18 cellular contexts compared by ENCODE assay signal in the genomic region with DNA sequence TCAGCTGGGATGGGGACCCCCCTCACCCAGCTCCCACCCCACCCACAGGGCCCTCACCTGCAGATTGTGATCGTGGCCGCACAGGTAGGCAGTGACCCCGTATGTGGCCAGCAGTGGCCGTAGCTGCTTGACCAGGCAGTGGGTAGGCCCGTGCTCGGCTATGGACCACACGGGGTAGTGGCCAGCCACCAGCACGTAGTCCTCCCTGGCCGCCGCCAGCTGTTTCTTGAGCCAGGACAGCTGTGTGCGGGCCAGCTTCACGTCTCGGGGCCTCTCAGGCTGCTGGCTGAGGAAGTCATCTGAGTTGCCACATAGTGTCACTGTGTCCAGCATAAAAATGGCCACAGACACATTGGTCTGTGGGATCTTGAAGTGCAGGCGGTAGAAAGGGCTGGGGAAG. TPM values are rescaled to one million over a fixed set of nuclear protein-coding genes. Genes with fewer than 3 reads are reported as not detected.
DNase-seq lines count a peak whose midpoint lies in the region; ATAC-seq and TF ChIP-seq lines count a peak whose summit lies in the region.
"Had no signal": no experiment of that assay in that cellular context is flagged by ENCODE, and none has a peak within 500 bp of the region (broad histone marks: within the 10 kb centered on the region; RNA-seq: fewer than 3 reads in every experiment).

No MANE protein-coding gene starts in this region.

- H3K4me1 Mint-ChIP-seq in CD4-positive, alpha-beta T cell (ENCODE audit: low read depth), result peaks cover 12% of the 10 kb centered on the region
- H3K4me1 Mint-ChIP-seq in T-helper 17 cell, result peaks cover 10% of the 10 kb centered on the region
- H3K4me1 Mint-ChIP-seq in stimulated activated naive B cell treated with anti-CD40 and anti-IgM and Interleukin-4, amounts not matched to agents 10 μg/mL and 1 μg/mL and 100 μg/mL, for 72 hours, result peaks cover 38 to 76% of the 10 kb centered on the region in 2 donors

- no peaks in the 10 kb centered on the region for H3K27me3 Mint-ChIP-seq in CD4-positive, alpha-beta T cell
- no peaks in the 10 kb centered on the region for H3K27me3 Mint-ChIP-seq in T-helper 17 cell
- H3K27me3 Mint-ChIP-seq in stimulated activated naive B cell treated with anti-CD40 and anti-IgM and Interleukin-4, amounts not matched to agents 10 μg/mL and 1 μg/mL and 100 μg/mL, for 72 hours, result no peaks in the 10 kb centered on the region

- H3K27ac ChIP-seq in CD4-positive, alpha-beta T cell (ENCODE audit: low read depth, low read length), result no peak overlapping the region
- no peak overlapping the region for H3K27ac ChIP-seq in lower lobe of right lung
- H3K27ac ChIP-seq: KMS-11, PC-9 had no signal

- H3K27me3 ChIP-seq in CD4-positive, alpha-beta T cell (ENCODE audit: control insufficient read depth, insufficient read depth, low read length), result no peaks in the 10 kb centered on the region
- no peaks in the 10 kb centered on the region for H3K27me3 ChIP-seq in lower lobe of right lung (ENCODE audit: low read depth)

- H3K36me3 Mint-ChIP-seq in CD4-positive, alpha-beta T cell (ENCODE audit: low read depth), result peaks cover 11% of the 10 kb centered on the region
- H3K36me3 Mint-ChIP-seq in T-helper 17 cell (ENCODE audit: low read depth), result no peaks in the 10 kb centered on the region
- peaks cover 28 to 42% of the 10 kb centered on the region in 2 donors for H3K36me3 Mint-ChIP-seq in stimulated activated naive B cell treated with anti-CD40 and anti-IgM and Interleukin-4, amounts not matched to agents 10 μg/mL and 1 μg/mL and 100 μg/mL, for 72 hours

- CTCF ChIA-PET in CD4-positive, alpha-beta T cell (lab: Charles Lee), result interaction anchor here (0.6 to 1.4 kb wide), 2 partner anchors 16 to 995 kb away, joined by 4 read pairs; no protein-coding TSS in a partner anchor

- peak overlapping the region; percentile 11 for H3K27ac Mint-ChIP-seq in CD4-positive, alpha-beta T cell
- H3K27ac Mint-ChIP-seq in T-helper 17 cell, result no peak overlapping the region
- peak overlapping the region; percentile 81 for H3K27ac Mint-ChIP-seq in stimulated activated naive B cell treated with anti-CD40 and anti-IgM and Interleukin-4, amounts not matched to agents 10 μg/mL and 1 μg/mL and 100 μg/mL, for 72 hours
- H3K27ac Mint-ChIP-seq: CD8-positive, alpha-beta T cell had no signal

- no peak for ATAC-seq in CD4-positive, alpha-beta T cell (ENCODE audit: poor library complexity)
- ATAC-seq in T-helper 17 cell (no peak), lower lobe of right lung (peak in 1 of 2 donors; percentile 27), GM18519 (IDR thresholded peaks at IDR 0.05; ENCODE audit: low FRiP score, unreplicated experiment) (no peak), HG02623 (IDR thresholded peaks at IDR 0.05; ENCODE audit: unreplicated experiment) (no peak)
- no peak for ATAC-seq in stimulated activated naive B cell treated with anti-CD40 and anti-IgM and Interleukin-4, amounts not matched to agents 10 μg/mL and 1 μg/mL and 100 μg/mL, for 72 hours (replicated peaks)
- ATAC-seq: CD8-positive, alpha-beta T cell had no signal

- no peaks in the 10 kb centered on the region for H3K36me3 ChIP-seq in lower lobe of right lung
- H3K36me3 ChIP-seq: HAP-1 had no signal

- peak overlapping the region; percentile 64 for H3K4me3 ChIP-seq in lower lobe of right lung
- H3K4me3 ChIP-seq: HAP-1, PC-9 had no signal

- DNase-seq in CD4-positive, alpha-beta T cell, result no peak
- DNase-seq in T-helper 17 cell, result no peak
- peak; percentile 66 for DNase-seq in lower lobe of right lung
- DNase-seq in stimulated activated naive B cell treated with anti-CD40 and anti-IgM and Interleukin-4, amounts not matched to agents 10 μg/mL and 1 μg/mL and 100 μg/mL, for 72 hours, result no peak
- no peak for DNase-seq in NCI-H510A treated with DMSO at 0.1 percent for 48 hours (lab: John Stamatoyannopoulos, UW)
- DNase-seq: ACHN; AML-193; CD8-positive, alpha-beta T cell; NCI-H1048; NCI-H146; NCI-H2081; NCI-H82; PC-9 had no signal

- POLR2A ChIA-PET in CD4-positive, alpha-beta T cell (lab: Charles Lee), result interaction anchor here (0.8 kb wide), 1 partner anchor 17 kb away, joined by 4 read pairs; the partner anchor contains the start of gene ELOF1

- no peak for TF ChIP-seq CTCF in CD4-positive, alpha-beta T cell (IDR thresholded peaks at IDR 0.05)
- TF ChIP-seq CTCF in lower lobe of right lung (IDR thresholded peaks at IDR 0.05), result no peak

- H3K4me3 Mint-ChIP-seq in CD4-positive, alpha-beta T cell, result no peak overlapping the region
- peak overlapping the region; percentile 25 for H3K4me3 Mint-ChIP-seq in T-helper 17 cell
- peak overlapping the region; percentile 46 to 82 for H3K4me3 Mint-ChIP-seq in stimulated activated naive B cell treated with anti-CD40 and anti-IgM and Interleukin-4, amounts not matched to agents 10 μg/mL and 1 μg/mL and 100 μg/mL, for 72 hours

- intact Hi-C loops in CD4-positive, alpha-beta T cell (cut with DNase I, micrococcal nuclease), result no loop called here
- intact Hi-C loops in lower lobe of right lung (cut with DNase I), result no loop called here

- H3K9me3 ChIP-seq in CD4-positive, alpha-beta T cell (ENCODE audit: control insufficient read depth, low read length), result no peaks in the 10 kb centered on the region
- H3K9me3 ChIP-seq in T-helper 17 cell (ENCODE audit: control insufficient read depth, low read length, poor library complexity, severe bottlenecking) (no peaks in the 10 kb centered on the region), lower lobe of right lung (no peaks in the 10 kb centered on the region)
- H3K9me3 ChIP-seq: HAP-1 had no signal

- H3K9me3 Mint-ChIP-seq in CD4-positive, alpha-beta T cell, result no peaks in the 10 kb centered on the region
- H3K9me3 Mint-ChIP-seq in stimulated activated naive B cell treated with anti-CD40 and anti-IgM and Interleukin-4, amounts not matched to agents 10 μg/mL and 1 μg/mL and 100 μg/mL, for 72 hours, result peaks cover 2 to 3% of the 10 kb centered on the region in 2 donors
- H3K9me3 Mint-ChIP-seq: CD8-positive, alpha-beta T cell had no signal

- peaks cover 46% of the 10 kb centered on the region for H3K4me1 ChIP-seq in lower lobe of right lung
- H3K4me1 ChIP-seq: HAP-1 had no signal

RNA-seq across cellular contexts. Expression of gene ACP5, which starts 1.3 kb away (rescaled TPM):
- 10 to 100 TPM; 13.4 to 15.3 TPM for total RNA-seq in CD4-positive, alpha-beta T cell
- total RNA-seq in T-helper 17 cell (10 to 100 TPM; 14.6 to 18.2 TPM), lower lobe of right lung (650 TPM)
- total RNA-seq: NCI-H460 had no signal

RNA-seq across cellular contexts. Expression of gene ELOF1, which starts 17.2 kb away (rescaled TPM):
- 10 to 100 TPM; 31.8 to 33.2 TPM for total RNA-seq in CD4-positive, alpha-beta T cell
- total RNA-seq in T-helper 17 cell, result 10 to 100 TPM; 33.9 to 40.6 TPM
- total RNA-seq in lower lobe of right lung, result 44.3 TPM

RNA-seq across cellular contexts. Expression of gene ZNF627, which starts 21.1 kb away (rescaled TPM):
- total RNA-seq in CD4-positive, alpha-beta T cell, result 10 to 100 TPM; 11.7 to 12.7 TPM
- 1 to 10 TPM; 4.9 to 6.0 TPM for total RNA-seq in T-helper 17 cell
- 9.4 TPM for total RNA-seq in lower lobe of right lung

RNA-seq across cellular contexts. Expression of gene CNN1, which starts 37.5 kb away (rescaled TPM):
- total RNA-seq in CD4-positive, alpha-beta T cell, result not detected
- total RNA-seq in T-helper 17 cell (1 to 10 TPM in 1 of 2 donors, not detected in 1; 2.6 TPM), lower lobe of right lung (16.4 TPM)
- total RNA-seq: CD8-positive, alpha-beta T cell; NCI-H460 had no signal

RNA-seq across cellular contexts. Expression of gene ECSIT, which starts 47.3 kb away (rescaled TPM):
- 10 to 100 TPM; 27.2 to 27.4 TPM for total RNA-seq in CD4-positive, alpha-beta T cell
- total RNA-seq in T-helper 17 cell, result 10 to 100 TPM; 22.6 to 23.9 TPM
- total RNA-seq in lower lobe of right lung, result 38.7 TPM

Comparison
In these comparisons a context has a peak if more than half of its experiments do, and no peak if none do; other contexts are left out.
1. RNA of gene ACP5, which starts 1.3 kb away (total RNA-seq): 650 TPM in lower lobe of right lung (single experiment); 14.6 to 18.2 TPM in T-helper 17 cell and 13.4 to 15.3 TPM in CD4-positive, alpha-beta T cell; every median in the first group is over 10 times any median in the second.